In the genomic region with DNA sequence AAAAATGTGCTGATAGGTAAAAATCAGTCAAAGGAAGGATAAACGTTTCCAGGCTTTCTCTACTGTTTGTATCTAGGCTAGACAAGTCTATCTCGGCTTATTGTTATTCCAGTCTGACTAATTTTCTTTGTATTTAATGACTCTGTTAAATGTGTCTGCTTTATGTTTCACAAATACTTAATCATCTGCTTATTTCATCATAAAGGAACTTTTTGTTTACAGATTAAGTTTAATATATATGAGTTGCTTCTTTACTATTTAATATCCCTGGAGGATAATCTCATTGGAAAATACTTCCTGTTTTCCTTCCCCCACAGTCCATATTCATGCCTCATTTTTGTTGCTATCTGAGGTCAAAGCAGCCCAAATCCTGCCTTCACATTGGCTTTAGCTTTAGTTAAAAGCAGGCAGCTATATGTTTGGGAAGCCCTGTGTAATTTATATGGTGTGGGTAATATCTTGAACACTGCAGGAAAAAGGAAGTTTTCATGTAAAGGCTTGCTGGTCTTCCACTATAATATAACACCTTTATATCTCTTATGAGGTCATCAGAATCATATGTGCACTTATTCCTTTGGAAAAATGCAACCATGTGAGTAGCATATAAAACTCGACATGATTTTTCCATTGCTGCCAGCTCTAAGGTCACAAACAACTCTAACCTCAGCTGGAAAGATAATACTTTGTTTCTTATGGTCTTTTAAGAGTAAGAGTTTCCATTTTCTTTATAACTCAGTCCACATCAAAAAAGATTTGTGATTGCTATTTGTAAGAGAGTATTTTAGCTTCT, we compare ENCODE assay signal across 21 cellular contexts.
"Had no signal": no experiment of that assay in that cellular context is flagged by ENCODE, and none has a peak within 500 bp of the region (broad histone marks: within the 10 kb centered on the region; RNA-seq: fewer than 3 reads in every experiment).

No MANE protein-coding gene starts in this region.

- H2AFZ ChIP-seq: hepatocyte had no signal

- H3K36me3 ChIP-seq: left ventricle myocardium inferior, pancreas, transverse colon had no signal

- H3K79me2 ChIP-seq: hepatocyte had no signal

- H3K4me1 ChIP-seq: left ventricle myocardium inferior, pancreas had no signal

- ATAC-seq: activated T-cell treated with anti-CD3 and anti-CD28 coated beads, Interleukin-2, amount 50 U/mL, for 72 hours; esophagus mucosa; mucosa of descending colon; pancreas; sciatic nerve; stimulated activated memory B cell treated with anti-CD40 and anti-IgM and Interleukin-4, amounts not matched to agents 10 μg/mL and 1 μg/mL and 100 μg/mL, for 72 hours had no signal

- H3K4me2 ChIP-seq: hepatocyte had no signal

- H3K9me3 ChIP-seq: left ventricle myocardium inferior, mucosa of descending colon, pancreas, transverse colon had no signal

- H3K4me3 ChIP-seq: hepatocyte, left ventricle myocardium inferior, mucosa of descending colon, pancreas, transverse colon had no signal

- H3K27me3 ChIP-seq: hepatocyte, pancreas, transverse colon had no signal

- DNase-seq: activated CD4-positive, alpha-beta memory T cell treated with anti-CD3 and anti-CD28 coated beads for 36 hours; activated CD4-positive, alpha-beta T cell treated with anti-CD3 and anti-CD28 coated beads for 48 hours; activated effector memory CD4-positive, alpha-beta T cell treated with Interleukin-2 at 50 U/mL for 16 hours; activated naive CD4-positive, alpha-beta T cell treated with anti-CD3 and anti-CD28 coated beads for 36 hours; activated naive CD8-positive, alpha-beta T cell treated with anti-CD3 and anti-CD28 coated beads, Interleukin-2, amount 10 ng/mL, durations not matched to agents 7 days and 5 days; activated T-cell treated with anti-CD3 and anti-CD28 coated beads, Interleukin-2, amount 50 U/mL, for 72 hours; amygdala; cerebellar nuclear complex; cortex of kidney; effector CD4-positive, alpha-beta T cell; glutamatergic neuron; left ventricle myocardium inferior; mucosa of descending colon; nephron progenitor cell; pancreas; stimulated activated CD4-positive, alpha-beta T cell treated with anti-CD3 and anti-CD28 coated beads, Interleukin-15, amount 100 ng/mL, for 24 hours; transverse colon had no signal

- H3K27ac ChIP-seq: hepatocyte, left ventricle myocardium inferior, pancreas, transverse colon had no signal
